19 cellular contexts compared by ENCODE assay signal in genomic region chr17:185445-186138, GRCh38. TPM values are rescaled to one million over a fixed set of nuclear protein-coding genes. Genes with fewer than 3 reads are reported as not detected.
DNase-seq lines count a peak whose midpoint lies in the region; ATAC-seq and TF ChIP-seq lines count a peak whose summit lies in the region.
"Had no signal": no experiment of that assay in that cellular context is flagged by ENCODE, and none has a peak within 500 bp of the region (broad histone marks: within the 10 kb centered on the region; RNA-seq: fewer than 3 reads in every experiment).

No MANE protein-coding gene starts in this region.

- peak; percentile 33 for ATAC-seq in stimulated activated naive CD8-positive, alpha-beta T cell treated with anti-CD3 and anti-CD28 coated beads, Interleukin-15, amount 100 ng/mL, for 72 hours
- ATAC-seq in HG02884 (IDR thresholded peaks at IDR 0.05; ENCODE audit: unreplicated experiment): no peak

- no peak overlapping the region for H3K4me3 ChIP-seq in neural progenitor cell
- H3K4me3 ChIP-seq: skin epidermis, thoracic aorta had no signal

- no peak overlapping the region for H2AFZ ChIP-seq in neural progenitor cell (replicated peaks)

- peaks cover 15% of the 10 kb centered on the region for H3F3A ChIP-seq in neural progenitor cell (ENCODE audit: low read depth)

- no peaks in the 10 kb centered on the region for H3K9me3 ChIP-seq in neural progenitor cell (ENCODE audit: low read depth)
- H3K9me3 ChIP-seq: thoracic aorta had no signal

- H3K36me3 Mint-ChIP-seq in neural progenitor cell: peaks cover 2% of the 10 kb centered on the region

- peak; percentile 60 for DNase-seq in stimulated activated naive CD4-positive, alpha-beta T cell treated with Interleukin-2 at 50 U/mL for 16 hours (lab: John Stamatoyannopoulos, UW)
- DNase-seq in stimulated activated naive CD4-positive, alpha-beta T cell (lab: John Stamatoyannopoulos, UW): no peak
- peak; percentile 18 for DNase-seq in activated T-helper 9 cell treated with anti-CD3 and anti-CD28 coated beads, Interleukin-2, amount 50 U/mL, for 16 hours (ENCODE audit: low read depth)
- DNase-seq in neural progenitor cell (ENCODE audit: low spot score) (peak; percentile 66), NCI-H2196 treated with DMSO at 0.1 percent for 48 hours (lab: John Stamatoyannopoulos, UW; ENCODE audit: unreplicated experiment) (no peak), dedifferentiated amniotic fluid mesenchymal stem cell (ENCODE audit: extremely low spot score) (no peak)
- peak in 1 of 2 donors; percentile 52 for DNase-seq in stimulated activated naive CD8-positive, alpha-beta T cell treated with anti-CD3 and anti-CD28 coated beads, Interleukin-15, amount 100 ng/mL, for 72 hours
- DNase-seq: endodermal cell, foreskin melanocyte, GF-D8, IMR-90, MV-4-11, NCI-H2171, SHP77 had no signal

- no peak overlapping the region for H3K27ac Mint-ChIP-seq in neural progenitor cell
- H3K27ac Mint-ChIP-seq in stimulated activated naive CD8-positive, alpha-beta T cell treated with anti-CD3 and anti-CD28 coated beads, Interleukin-15, amount 100 ng/mL, for 72 hours: peak overlapping the region in 1 of 2 donors; percentile 14
- H3K27ac Mint-ChIP-seq: endodermal cell had no signal

- H3K4me2 ChIP-seq in neural progenitor cell: peak overlapping the region; percentile 45

- H3K4me1 Mint-ChIP-seq in neural progenitor cell: peaks cover 11% of the 10 kb centered on the region
- peaks cover 13% of the 10 kb centered on the region for H3K4me1 Mint-ChIP-seq in stimulated activated naive CD8-positive, alpha-beta T cell treated with anti-CD3 and anti-CD28 coated beads, Interleukin-15, amount 100 ng/mL, for 72 hours

- H3K79me2 ChIP-seq in neural progenitor cell (ENCODE audit: low read depth): no peaks in the 10 kb centered on the region

- no peak for TF ChIP-seq CTCF in neural progenitor cell (IDR thresholded peaks at IDR 0.05)

- no peak overlapping the region for H3K4me3 Mint-ChIP-seq in neural progenitor cell
- H3K4me3 Mint-ChIP-seq in stimulated activated naive CD8-positive, alpha-beta T cell treated with anti-CD3 and anti-CD28 coated beads, Interleukin-15, amount 100 ng/mL, for 72 hours: peak overlapping the region in 1 of 2 donors; percentile 42
- H3K4me3 Mint-ChIP-seq: endodermal cell had no signal

- peaks cover 38% of the 10 kb centered on the region for H3K27me3 Mint-ChIP-seq in neural progenitor cell (ENCODE audit: insufficient read depth, low read depth)
- peaks cover 50% of the 10 kb centered on the region for H3K27me3 Mint-ChIP-seq in stimulated activated naive CD8-positive, alpha-beta T cell treated with anti-CD3 and anti-CD28 coated beads, Interleukin-15, amount 100 ng/mL, for 72 hours

- peaks cover 8% of the 10 kb centered on the region for H4K20me1 ChIP-seq in neural progenitor cell (ENCODE audit: low read depth)

- H3K36me3 ChIP-seq in neural progenitor cell: no peaks in the 10 kb centered on the region
- H3K36me3 ChIP-seq: thoracic aorta had no signal

- peaks cover 47% of the 10 kb centered on the region for H3K27me3 ChIP-seq in neural progenitor cell

- peaks cover 7% of the 10 kb centered on the region for H3K9me3 Mint-ChIP-seq in neural progenitor cell
- H3K9me3 Mint-ChIP-seq in stimulated activated naive CD8-positive, alpha-beta T cell treated with anti-CD3 and anti-CD28 coated beads, Interleukin-15, amount 100 ng/mL, for 72 hours: no peaks in the 10 kb centered on the region
- H3K9me3 Mint-ChIP-seq: endodermal cell had no signal

- H3K27ac ChIP-seq in neural progenitor cell: no peak overlapping the region
- H3K27ac ChIP-seq: thoracic aorta had no signal

- no peak overlapping the region for H3K9ac ChIP-seq in neural progenitor cell

- H3K4me1 ChIP-seq in neural progenitor cell: peaks cover 26% of the 10 kb centered on the region

RNA-seq across cellular contexts. Expression of gene DOC2B, which starts 4.1 kb away (rescaled TPM):
- 0.31 and 0.34 TPM in 2 replicates for total RNA-seq in neural progenitor cell (ENCODE audit: low replicate concordance)
- total RNA-seq: IMR-90 had no signal

RNA-seq across cellular contexts. Expression of gene SCGB1C2, which starts 48.2 kb away (rescaled TPM):
- total RNA-seq in neural progenitor cell (ENCODE audit: low replicate concordance): not detected in 2 replicates
- total RNA-seq: cerebellum, endodermal cell, IMR-90, lower leg skin, thoracic aorta had no signal

Comparison
In these comparisons a context has a peak if more than half of its experiments do, and no peak if none do; other contexts are left out.
1. DNase-seq: peak in stimulated activated naive CD4-positive, alpha-beta T cell treated with Interleukin-2 at 50 U/mL for 16 hours (single experiment), activated T-helper 9 cell treated with anti-CD3 and anti-CD28 coated beads, Interleukin-2, amount 50 U/mL, for 16 hours (single experiment) and neural progenitor cell (single experiment); none in stimulated activated naive CD4-positive, alpha-beta T cell (0 of 6), NCI-H2196 treated with DMSO at 0.1 percent for 48 hours (single experiment) and dedifferentiated amniotic fluid mesenchymal stem cell (single experiment).